1 cellular context compared by ENCODE assay signal in genomic region chr4:113761682-113762060, GRCh38.
TF ChIP-seq lines count a peak whose summit lies in the region.

TSS of gene CAMK2D (minus strand) at chr4:113761738. CDS start at chr4:113761068, 670 bp downstream.

TF ChIP-seq in HepG2, 621 proteins besides CTCF, POLR2A, EP300 and RAD21 (continued from another document and continues in another):
- peak; percentile 61; the same call in 1 of the 2 replicates for TF ChIP-seq RARG (CRISPR knock-in tag; IDR thresholded peaks at IDR 0.05; ENCODE audit: low read depth)
- no peak for TF ChIP-seq ZNF280D (CRISPR knock-in tag; IDR thresholded peaks at IDR 0.05)
- peak; percentile 46; the same call in 1 of the 2 replicates for TF ChIP-seq TGIF2 (CRISPR knock-in tag; IDR thresholded peaks at IDR 0.05)
- TF ChIP-seq JARID2 (CRISPR knock-in tag; IDR thresholded peaks at IDR 0.05; ENCODE audit: insufficient replicate concordance): peak; percentile 46
- TF ChIP-seq SAP130 (CRISPR knock-in tag; IDR thresholded peaks at IDR 0.05; ENCODE audit: low read depth): peak; percentile 82
- TF ChIP-seq ZNF543 (CRISPR knock-in tag; IDR thresholded peaks at IDR 0.05): peak; percentile 73; the same call in 1 of the 2 replicates
- no peak; the same call in 1 of the 2 replicates for TF ChIP-seq CBFB (CRISPR knock-in tag; IDR thresholded peaks at IDR 0.05)
- peak; percentile 57 for TF ChIP-seq CEBPG (CRISPR knock-in tag; IDR thresholded peaks at IDR 0.05)
- TF ChIP-seq ZNF550 (CRISPR knock-in tag; IDR thresholded peaks at IDR 0.05; ENCODE audit: borderline replicate concordance): no peak
- TF ChIP-seq ZNF367 (CRISPR knock-in tag; IDR thresholded peaks at IDR 0.05; ENCODE audit: borderline replicate concordance): no peak
- 0 out of 2 replicates have a peak, but pooled peaks have one; percentile 26 for TF ChIP-seq NFKB2 (CRISPR knock-in tag; IDR thresholded peaks at IDR 0.05; ENCODE audit: borderline replicate concordance)
- TF ChIP-seq GATAD1 (CRISPR knock-in tag; IDR thresholded peaks at IDR 0.05): peak; percentile 68; the same call in 1 of the 2 replicates
- no peak for TF ChIP-seq STAT6 (CRISPR knock-in tag; IDR thresholded peaks at IDR 0.05; ENCODE audit: borderline replicate concordance)
- TF ChIP-seq ZNF775 (CRISPR knock-in tag; IDR thresholded peaks at IDR 0.05; ENCODE audit: borderline replicate concordance): peak; percentile 92
- 0 out of 2 replicates have a peak, but pooled peaks have one; percentile 90 for TF ChIP-seq ZNF34 (CRISPR knock-in tag; IDR thresholded peaks at IDR 0.05; ENCODE audit: borderline replicate concordance)
- 0 out of 2 replicates have a peak, but pooled peaks have one; percentile 17 for TF ChIP-seq ZNF644 (CRISPR knock-in tag; IDR thresholded peaks at IDR 0.05; ENCODE audit: low read depth)
- TF ChIP-seq RNF219 (CRISPR knock-in tag; IDR thresholded peaks at IDR 0.05): no peak
- no peak; the same call in 1 of the 2 replicates for TF ChIP-seq ZHX1 (CRISPR knock-in tag; IDR thresholded peaks at IDR 0.05; ENCODE audit: low read depth)
- no peak for TF ChIP-seq MZF1 (CRISPR knock-in tag; IDR thresholded peaks at IDR 0.05; ENCODE audit: borderline replicate concordance)
- peak; percentile 71; the same call in 1 of the 2 replicates for TF ChIP-seq KMT2A (CRISPR knock-in tag; IDR thresholded peaks at IDR 0.05)
- TF ChIP-seq DNMT1 (CRISPR knock-in tag; IDR thresholded peaks at IDR 0.05): no peak
- no peak; the same call in 1 of the 2 replicates for TF ChIP-seq BRD4 (CRISPR knock-in tag; IDR thresholded peaks at IDR 0.05)
- TF ChIP-seq RXRB (CRISPR knock-in tag; IDR thresholded peaks at IDR 0.05; ENCODE audit: borderline replicate concordance): peak; percentile 19; the same call in 1 of the 2 replicates
- TF ChIP-seq BATF2 (CRISPR knock-in tag; IDR thresholded peaks at IDR 0.05): no peak
- 0 out of 2 replicates have a peak, but pooled peaks have one; percentile 13 for TF ChIP-seq HNF1A (IDR thresholded peaks at IDR 0.05; ENCODE audit: low read depth)
- TF ChIP-seq HNF1A (CRISPR knock-in tag; IDR thresholded peaks at IDR 0.05; ENCODE audit: borderline replicate concordance): no peak; the same call in 1 of the 2 replicates
- TF ChIP-seq SMARCC2 (IDR thresholded peaks at IDR 0.05): no peak
- no peak for TF ChIP-seq MATR3 (CRISPR knock-in tag; IDR thresholded peaks at IDR 0.05)
- 0 out of 2 replicates have a peak, but pooled peaks have one; percentile 32 for TF ChIP-seq ZFY (CRISPR knock-in tag; IDR thresholded peaks at IDR 0.05)
- TF ChIP-seq NFKBIZ (CRISPR knock-in tag; IDR thresholded peaks at IDR 0.05): 0 out of 2 replicates have a peak, but pooled peaks have one; percentile 27
- TF ChIP-seq MIXL1 (CRISPR knock-in tag; IDR thresholded peaks at IDR 0.05): no peak
- peak; percentile 43; the same call in 1 of the 2 replicates for TF ChIP-seq ATF7-NPFF (CRISPR knock-in tag; IDR thresholded peaks at IDR 0.05; ENCODE audit: low read depth)
- TF ChIP-seq SALL1 (CRISPR knock-in tag; IDR thresholded peaks at IDR 0.05): peak; percentile 81
- TF ChIP-seq SNAPC4 (CRISPR knock-in tag; IDR thresholded peaks at IDR 0.05): peak; percentile 13; the same call in 1 of the 2 replicates
- no peak for TF ChIP-seq ZNF678 (CRISPR knock-in tag; IDR thresholded peaks at IDR 0.05)
- TF ChIP-seq ZNF33B (CRISPR knock-in tag; IDR thresholded peaks at IDR 0.05): peak; percentile 47; the same call in 1 of the 2 replicates
- TF ChIP-seq IRF9 (CRISPR knock-in tag; IDR thresholded peaks at IDR 0.05; ENCODE audit: borderline replicate concordance): no peak
